ENCODE assay signal across 17 cellular contexts in the genomic region with DNA sequence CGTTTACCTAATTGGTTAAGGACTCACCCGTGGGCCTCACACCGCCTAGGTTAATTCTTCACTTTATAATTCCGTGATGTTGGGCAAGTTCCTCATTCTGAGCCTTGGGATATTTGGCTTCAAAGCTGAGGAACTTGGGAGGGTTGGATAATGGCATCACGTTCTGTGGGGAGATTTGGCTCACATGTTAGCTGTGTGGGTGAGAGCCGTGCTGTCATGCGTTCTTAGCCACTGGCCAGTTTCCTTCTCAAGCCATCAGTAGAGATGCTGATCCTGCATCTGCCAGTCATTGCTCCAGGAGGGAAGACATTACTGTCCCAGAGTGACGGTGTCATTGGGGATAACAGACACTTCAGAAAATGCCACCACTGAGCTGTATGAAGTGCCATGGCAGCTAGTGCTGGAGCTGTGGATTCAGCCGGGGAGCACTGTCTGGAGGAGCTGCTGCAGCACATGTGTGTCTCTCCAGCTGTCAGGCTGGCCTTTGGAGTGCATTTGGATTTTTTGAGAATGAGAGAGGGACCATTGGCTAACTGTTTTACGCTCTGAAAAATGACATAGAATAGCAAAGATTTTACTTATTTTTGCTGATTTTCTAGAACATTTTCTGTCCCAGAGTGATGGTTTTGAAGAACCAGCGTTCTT. TPM values are rescaled to one million over a fixed set of nuclear protein-coding genes. Genes with fewer than 3 reads are reported as not detected.
A peak's percentile ranks its signal among the peaks of the same experiment; 100 is the strongest.
DNase-seq lines count a peak whose midpoint lies in the region; TF ChIP-seq lines count a peak whose summit lies in the region.
"Had no signal": no experiment of that assay in that cellular context is flagged by ENCODE, and none has a peak within 500 bp of the region (broad histone marks: within the 10 kb centered on the region; RNA-seq: fewer than 3 reads in every experiment).

No MANE protein-coding gene starts in this region.

- H3K4me3 Mint-ChIP-seq in endodermal cell (no peak overlapping the region), nephron (no peak overlapping the region)
- no peak overlapping the region for H3K4me3 Mint-ChIP-seq in activated CD4-positive, alpha-beta T cell treated with anti-CD3 and anti-CD28 coated beads, Interleukin-2, amount 10 ng/mL, durations not matched to agents 24 days and 14 days
- H3K4me3 Mint-ChIP-seq: activated CD4-positive, alpha-beta T cell treated with anti-CD3 and anti-CD28 coated beads, Interleukin-2, amount 10 ng/mL, durations not matched to agents 7 days and 5 days; activated T-cell treated with anti-CD3 and anti-CD28 coated beads, Interleukin-2, amount 50 U/mL, for 72 hours had no signal

- H3K36me3 Mint-ChIP-seq in endodermal cell (ENCODE audit: low read depth) (peaks cover 2% of the 10 kb centered on the region), nephron (ENCODE audit: low read depth) (no peaks in the 10 kb centered on the region)
- peaks cover 8% of the 10 kb centered on the region for H3K36me3 Mint-ChIP-seq in activated CD4-positive, alpha-beta T cell treated with anti-CD3 and anti-CD28 coated beads, Interleukin-2, amount 10 ng/mL, durations not matched to agents 24 days and 14 days (ENCODE audit: low read depth)

- peak overlapping the region; percentile 74 for H3K27ac Mint-ChIP-seq in endodermal cell
- H3K27ac Mint-ChIP-seq in nephron, result peak overlapping the region in 2 of 3 experiments; percentile 46 to 59
- H3K27ac Mint-ChIP-seq in activated CD4-positive, alpha-beta T cell treated with anti-CD3 and anti-CD28 coated beads, Interleukin-2, amount 10 ng/mL, durations not matched to agents 24 days and 14 days, result no peak overlapping the region
- H3K27ac Mint-ChIP-seq: activated CD4-positive, alpha-beta T cell treated with anti-CD3 and anti-CD28 coated beads, Interleukin-2, amount 10 ng/mL, durations not matched to agents 7 days and 5 days; activated T-cell treated with anti-CD3 and anti-CD28 coated beads, Interleukin-2, amount 50 U/mL, for 72 hours had no signal

- no peak overlapping the region for H3K9ac ChIP-seq in endodermal cell (ENCODE audit: extremely low read depth, low read length, poor library complexity, severe bottlenecking)

- H3K4me1 Mint-ChIP-seq in endodermal cell (peaks cover 44% of the 10 kb centered on the region), nephron (peaks cover 62% of the 10 kb centered on the region)
- peaks cover 68% of the 10 kb centered on the region for H3K4me1 Mint-ChIP-seq in activated CD4-positive, alpha-beta T cell treated with anti-CD3 and anti-CD28 coated beads, Interleukin-2, amount 10 ng/mL, durations not matched to agents 24 days and 14 days

- H3K27me3 ChIP-seq in endodermal cell (ENCODE audit: control insufficient read depth, insufficient read depth, low read length, poor library complexity, severe bottlenecking), result no peaks in the 10 kb centered on the region
- H3K27me3 ChIP-seq: adrenal gland, hepatocyte had no signal

- H3K27ac ChIP-seq in endodermal cell (ENCODE audit: low read depth, low read length), result no peak overlapping the region
- H3K27ac ChIP-seq: hepatocyte had no signal

- H3K4me3 ChIP-seq in AG10803 (ENCODE audit: low read length), result no peak overlapping the region
- no peak overlapping the region for H3K4me3 ChIP-seq in endodermal cell (ENCODE audit: low read length)
- H3K4me3 ChIP-seq: adrenal gland, hepatocyte had no signal

- no peaks in the 10 kb centered on the region for H3K9me3 Mint-ChIP-seq in endodermal cell
- no peaks in the 10 kb centered on the region for H3K9me3 Mint-ChIP-seq in nephron
- H3K9me3 Mint-ChIP-seq in activated CD4-positive, alpha-beta T cell treated with anti-CD3 and anti-CD28 coated beads, Interleukin-2, amount 10 ng/mL, durations not matched to agents 24 days and 14 days, result no peaks in the 10 kb centered on the region
- H3K9me3 Mint-ChIP-seq: activated T-cell treated with anti-CD3 and anti-CD28 coated beads, Interleukin-2, amount 50 U/mL, for 72 hours had no signal

- H3K4me1 ChIP-seq in endodermal cell (ENCODE audit: control insufficient read depth, insufficient read depth, low read length), result peaks cover 5% of the 10 kb centered on the region

- intact Hi-C loops in activated CD4-positive, alpha-beta T cell treated with anti-CD3 and anti-CD28 coated beads, Interleukin-2, amount 10 ng/mL, durations not matched to agents 24 days and 14 days (cut with micrococcal nuclease), result no loop called here

- no peaks in the 10 kb centered on the region for H3K27me3 Mint-ChIP-seq in endodermal cell (ENCODE audit: insufficient read depth)
- H3K27me3 Mint-ChIP-seq in nephron (ENCODE audit: low read depth), result no peaks in the 10 kb centered on the region
- H3K27me3 Mint-ChIP-seq in activated CD4-positive, alpha-beta T cell treated with anti-CD3 and anti-CD28 coated beads, Interleukin-2, amount 10 ng/mL, durations not matched to agents 24 days and 14 days, result no peaks in the 10 kb centered on the region
- H3K27me3 Mint-ChIP-seq: activated CD4-positive, alpha-beta T cell treated with anti-CD3 and anti-CD28 coated beads, Interleukin-2, amount 10 ng/mL, durations not matched to agents 7 days and 5 days had no signal

- no peak for TF ChIP-seq CTCF in AG10803 (conservative IDR thresholded peaks at IDR 0.05; ENCODE audit: low read length)
- TF ChIP-seq CTCF in endodermal cell (conservative IDR thresholded peaks at IDR 0.05), result no peak
- no peak for TF ChIP-seq CTCF in nephron (IDR thresholded peaks at IDR 0.05; ENCODE audit: unreplicated experiment in 3 of 3)

- H3K36me3 ChIP-seq in endodermal cell (ENCODE audit: control insufficient read depth, insufficient read depth, low read length), result no peaks in the 10 kb centered on the region
- H3K36me3 ChIP-seq: adrenal gland had no signal

- DNase-seq in AG10803 (ENCODE audit: low read depth) (peak; percentile 74), GM03348 (ENCODE audit: low spot score) (peak; percentile 49), endodermal cell (no peak), NCI-H2171 treated with DMSO at 0.1 percent for 48 hours (lab: John Stamatoyannopoulos, UW) (no peak), NCI-H1436 treated with DMSO at 0.1 percent for 48 hours (lab: John Stamatoyannopoulos, UW) (no peak), Kasumi-1 (lab: John Stamatoyannopoulos, UW) (no peak)
- DNase-seq in activated CD4-positive, alpha-beta T cell treated with anti-CD3 and anti-CD28 coated beads, Interleukin-2, amount 10 ng/mL, durations not matched to agents 24 days and 14 days, result no peak
- DNase-seq: activated CD4-positive, alpha-beta T cell treated with anti-CD3 and anti-CD28 coated beads, Interleukin-2, amount 10 ng/mL, durations not matched to agents 7 days and 5 days; activated T-cell treated with anti-CD3 and anti-CD28 coated beads, Interleukin-2, amount 50 U/mL, for 72 hours; adrenal gland; AML-193; NK-92 treated with Interleukin-12 subunit alpha and Interleukin-12 subunit beta, amount 100 ng/mL, for 24 hours; SHP77; stimulated activated CD4-positive, alpha-beta T cell treated with anti-CD3 and anti-CD28 coated beads, Interleukin-4, amount 100 ng/mL, for 1 hour; T-helper 9 cell had no signal

- H3K9me3 ChIP-seq in endodermal cell (ENCODE audit: control insufficient read depth, low read length), result no peaks in the 10 kb centered on the region
- H3K9me3 ChIP-seq: adrenal gland had no signal

- WGBS in endodermal cell (ENCODE audit: insufficient coverage in 1 of 2, insufficient read length in 1 of 2), 2 experiments, result 92 to 95% methylated on average over 7 to 11 of the region's 11 CpGs

RNA-seq across cellular contexts. Expression of gene IGF2R, which starts 16.5 kb away (rescaled TPM):
- total RNA-seq in endodermal cell, result 100 to 1,000 TPM; 103 to 130 TPM
- 42.4 TPM for polyA plus RNA-seq in endodermal cell (2013, experiment 1 of 2)
- 45.1 TPM for polyA plus RNA-seq in endodermal cell (2013, experiment 2 of 2)
- 75.1 and 77.9 TPM in 2 replicates for total RNA-seq in activated CD4-positive, alpha-beta T cell treated with anti-CD3 and anti-CD28 coated beads, Interleukin-2, amount 10 ng/mL, durations not matched to agents 24 days and 14 days

Comparison
In these comparisons a context has a peak if more than half of its experiments do, and no peak if none do; other contexts are left out.
1. DNase-seq: peak in AG10803 (single experiment) and GM03348 (single experiment); none in endodermal cell (single experiment), NCI-H2171 treated with DMSO at 0.1 percent for 48 hours (single experiment), NCI-H1436 treated with DMSO at 0.1 percent for 48 hours (single experiment), activated CD4-positive, alpha-beta T cell treated with anti-CD3 and anti-CD28 coated beads, Interleukin-2, amount 10 ng/mL, durations not matched to agents 24 days and 14 days (single experiment) and Kasumi-1 (0 of 2).